3 cellular contexts compared by ENCODE assay signal in the genomic region with DNA sequence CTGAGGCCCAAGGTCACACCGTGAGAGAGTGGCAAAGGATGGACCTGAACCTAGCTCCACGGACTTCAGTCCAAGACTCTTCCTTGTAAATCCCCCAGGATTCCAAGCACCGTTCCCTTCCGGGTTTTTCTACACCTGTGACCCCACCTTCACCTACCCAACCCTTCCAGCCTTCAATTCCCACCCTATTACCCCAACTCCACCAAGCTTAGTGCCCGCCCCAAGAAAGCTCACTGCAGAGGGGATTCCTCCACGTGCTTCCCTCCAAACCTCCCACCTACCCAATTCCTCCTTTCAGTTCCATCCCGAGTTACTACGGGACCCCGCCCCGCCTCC.
TF ChIP-seq lines count a peak whose summit lies in the region.

No MANE protein-coding gene starts in this region.

TF ChIP-seq in HEK293T, 16 proteins besides CTCF, POLR2A, EP300 and RAD21:
- no peak for TF ChIP-seq NFRKB (IDR thresholded peaks at IDR 0.05)
- TF ChIP-seq FOXM1 (IDR thresholded peaks at IDR 0.05; ENCODE audit: borderline replicate concordance) = no peak
- TF ChIP-seq SP1 (IDR thresholded peaks at IDR 0.05) = no peak
- TF ChIP-seq TARDBP (IDR thresholded peaks at IDR 0.05) = no peak
- no peak for TF ChIP-seq FOXK2 (IDR thresholded peaks at IDR 0.05)
- TF ChIP-seq, protein P1, sequence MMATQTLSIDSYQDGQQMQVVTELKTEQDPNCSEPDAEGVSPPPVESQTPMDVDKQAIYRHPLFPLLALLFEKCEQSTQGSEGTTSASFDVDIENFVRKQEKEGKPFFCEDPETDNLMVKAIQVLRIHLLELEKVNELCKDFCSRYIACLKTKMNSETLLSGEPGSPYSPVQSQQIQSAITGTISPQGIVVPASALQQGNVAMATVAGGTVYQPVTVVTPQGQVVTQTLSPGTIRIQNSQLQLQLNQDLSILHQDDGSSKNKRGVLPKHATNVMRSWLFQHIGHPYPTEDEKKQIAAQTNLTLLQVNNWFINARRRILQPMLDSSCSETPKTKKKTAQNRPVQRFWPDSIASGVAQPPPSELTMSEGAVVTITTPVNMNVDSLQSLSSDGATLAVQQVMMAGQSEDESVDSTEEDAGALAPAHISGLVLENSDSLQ (IDR thresholded peaks at IDR 0.05) = no peak
- no peak for TF ChIP-seq HDGF (IDR thresholded peaks at IDR 0.05; ENCODE audit: borderline replicate concordance)
- TF ChIP-seq SUZ12 (IDR thresholded peaks at IDR 0.05) = no peak
- TF ChIP-seq CTBP1 (IDR thresholded peaks at IDR 0.05; ENCODE audit: borderline replicate concordance) = no peak
- no peak for TF ChIP-seq ZNF384 (IDR thresholded peaks at IDR 0.05)
- TF ChIP-seq ELF4 (IDR thresholded peaks at IDR 0.05) = no peak
- no peak for TF ChIP-seq FOXA1 (IDR thresholded peaks at IDR 0.05)

TF ChIP-seq in PFSK-1, 5 proteins besides CTCF, POLR2A, EP300 and RAD21:
- TF ChIP-seq, protein P2, sequence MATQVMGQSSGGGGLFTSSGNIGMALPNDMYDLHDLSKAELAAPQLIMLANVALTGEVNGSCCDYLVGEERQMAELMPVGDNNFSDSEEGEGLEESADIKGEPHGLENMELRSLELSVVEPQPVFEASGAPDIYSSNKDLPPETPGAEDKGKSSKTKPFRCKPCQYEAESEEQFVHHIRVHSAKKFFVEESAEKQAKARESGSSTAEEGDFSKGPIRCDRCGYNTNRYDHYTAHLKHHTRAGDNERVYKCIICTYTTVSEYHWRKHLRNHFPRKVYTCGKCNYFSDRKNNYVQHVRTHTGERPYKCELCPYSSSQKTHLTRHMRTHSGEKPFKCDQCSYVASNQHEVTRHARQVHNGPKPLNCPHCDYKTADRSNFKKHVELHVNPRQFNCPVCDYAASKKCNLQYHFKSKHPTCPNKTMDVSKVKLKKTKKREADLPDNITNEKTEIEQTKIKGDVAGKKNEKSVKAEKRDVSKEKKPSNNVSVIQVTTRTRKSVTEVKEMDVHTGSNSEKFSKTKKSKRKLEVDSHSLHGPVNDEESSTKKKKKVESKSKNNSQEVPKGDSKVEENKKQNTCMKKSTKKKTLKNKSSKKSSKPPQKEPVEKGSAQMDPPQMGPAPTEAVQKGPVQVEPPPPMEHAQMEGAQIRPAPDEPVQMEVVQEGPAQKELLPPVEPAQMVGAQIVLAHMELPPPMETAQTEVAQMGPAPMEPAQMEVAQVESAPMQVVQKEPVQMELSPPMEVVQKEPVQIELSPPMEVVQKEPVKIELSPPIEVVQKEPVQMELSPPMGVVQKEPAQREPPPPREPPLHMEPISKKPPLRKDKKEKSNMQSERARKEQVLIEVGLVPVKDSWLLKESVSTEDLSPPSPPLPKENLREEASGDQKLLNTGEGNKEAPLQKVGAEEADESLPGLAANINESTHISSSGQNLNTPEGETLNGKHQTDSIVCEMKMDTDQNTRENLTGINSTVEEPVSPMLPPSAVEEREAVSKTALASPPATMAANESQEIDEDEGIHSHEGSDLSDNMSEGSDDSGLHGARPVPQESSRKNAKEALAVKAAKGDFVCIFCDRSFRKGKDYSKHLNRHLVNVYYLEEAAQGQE (IDR thresholded peaks at IDR 0.05; ENCODE audit: insufficient read depth in 1 of 2, low read depth in 2 of 2, low read length in 2 of 2) = no peak
- 0 out of 2 replicates have a peak, but pooled peaks have one; percentile 18 for TF ChIP-seq SIN3A (IDR thresholded peaks at IDR 0.05; ENCODE audit: borderline replicate concordance, insufficient read depth, low read length)
- peak; percentile 4; the same call in 1 of the 2 replicates for TF ChIP-seq TAF1 (IDR thresholded peaks at IDR 0.05; ENCODE audit: borderline replicate concordance, insufficient read depth, low read length)
- no peak for TF ChIP-seq POLR2AphosphoS5 (IDR thresholded peaks at IDR 0.05; ENCODE audit: low read depth, low read length)

TF ChIP-seq in endothelial cell of umbilical vein, 7 proteins besides CTCF, POLR2A, EP300 and RAD21:
- TF ChIP-seq FOS (IDR thresholded peaks at IDR 0.05; ENCODE audit: borderline replicate concordance, insufficient read depth, low read length) (no peak), POLR2AphosphoS5 (IDR thresholded peaks at IDR 0.05; ENCODE audit: insufficient read depth, low read depth, low read length) (no peak), JUN (IDR thresholded peaks at IDR 0.05; ENCODE audit: borderline replicate concordance, insufficient read depth, insufficient read length, low read depth) (no peak), EZH2 (IDR thresholded peaks at IDR 0.05; ENCODE audit: borderline replicate concordance, low read depth, low read length, severe bottlenecking) (no peak), MYC (IDR thresholded peaks at IDR 0.05; ENCODE audit: low read depth, low read length) (no peak), GATA2 (IDR thresholded peaks at IDR 0.05; ENCODE audit: insufficient read depth, insufficient read length, low read depth, low read length) (no peak)
- TF ChIP-seq, protein P3, sequence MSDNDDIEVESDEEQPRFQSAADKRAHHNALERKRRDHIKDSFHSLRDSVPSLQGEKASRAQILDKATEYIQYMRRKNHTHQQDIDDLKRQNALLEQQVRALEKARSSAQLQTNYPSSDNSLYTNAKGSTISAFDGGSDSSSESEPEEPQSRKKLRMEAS (IDR thresholded peaks at IDR 0.05; ENCODE audit: insufficient read depth, insufficient read length) = no peak
